In the genomic region with DNA sequence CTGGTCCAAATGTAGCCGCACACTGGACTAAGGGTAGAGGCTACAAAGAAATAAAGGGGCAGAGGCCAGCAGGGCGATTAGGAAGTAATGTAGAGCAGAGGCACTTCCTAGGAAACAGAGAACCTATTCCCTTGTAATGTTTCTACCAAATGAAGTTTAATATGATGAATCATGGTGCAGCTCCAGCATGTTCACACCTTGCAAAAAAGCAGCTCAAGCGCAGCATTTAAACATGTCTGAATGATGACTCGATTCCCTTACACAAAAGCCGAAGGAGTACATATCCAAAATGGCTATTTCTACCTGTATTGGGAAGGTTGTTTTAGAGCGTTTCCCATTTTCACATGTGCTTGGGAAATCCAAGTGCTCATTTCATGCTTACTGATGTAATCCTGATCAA, we compare ENCODE assay signal across 26 cellular contexts.
"Had no signal": no experiment of that assay in that cellular context is flagged by ENCODE, and none has a peak within 500 bp of the region (broad histone marks: within the 10 kb centered on the region; RNA-seq: fewer than 3 reads in every experiment).

No MANE protein-coding gene starts in this region.

- H3K27me3 ChIP-seq: ascending aorta, body of pancreas had no signal

- H3K9ac ChIP-seq: KMS-11 had no signal

- H3K9me3 ChIP-seq: ascending aorta, body of pancreas had no signal

- H3K27ac Mint-ChIP-seq: activated naive CD4-positive, alpha-beta T cell treated with anti-CD3 and anti-CD28 coated beads, Interleukin-2, amount 50 U/mL, for 72 hours; activated naive CD8-positive, alpha-beta T cell treated with anti-CD3 and anti-CD28 coated beads, Interleukin-2, amount 50 U/mL, for 24 hours; T-helper 17 cell; WTC11 had no signal

- ATAC-seq: activated naive CD4-positive, alpha-beta T cell treated with anti-CD3 and anti-CD28 coated beads, Interleukin-2, amount 50 U/mL, for 72 hours; activated naive CD8-positive, alpha-beta T cell treated with anti-CD3 and anti-CD28 coated beads, Interleukin-2, amount 50 U/mL, for 24 hours; activated T-cell treated with anti-CD3 and anti-CD28 coated beads, Interleukin-2, amount 50 U/mL, for 4 hours; body of pancreas; HepG2; Panc1; T-helper 17 cell; WTC11 had no signal

- FAIRE-seq: HepG2 had no signal

- H3K9me3 Mint-ChIP-seq: activated naive CD4-positive, alpha-beta T cell treated with anti-CD3 and anti-CD28 coated beads, Interleukin-2, amount 50 U/mL, for 72 hours; activated naive CD8-positive, alpha-beta T cell treated with anti-CD3 and anti-CD28 coated beads, Interleukin-2, amount 50 U/mL, for 24 hours; activated T-cell treated with anti-CD3 and anti-CD28 coated beads, Interleukin-2, amount 50 U/mL, for 4 hours; WTC11 had no signal

- DNase-seq: activated CD4-positive, alpha-beta T cell treated with anti-CD3 and anti-CD28 coated beads for 48 hours; activated CD4-positive, alpha-beta T cell treated with anti-CD3 and anti-CD28 coated beads, Interleukin-2, amount 50 U/mL, for 48 hours; activated CD4-positive, CD25-positive, alpha-beta regulatory T cell treated with anti-CD3 and anti-CD28 coated beads, Interleukin-2, amount 50 U/mL, for 72 hours; activated effector memory CD4-positive, alpha-beta T cell treated with anti-CD3 and anti-CD28 coated beads, Interleukin-2, amount 50 U/mL, for 16 hours; activated naive CD4-positive, alpha-beta T cell treated with Interleukin-2 at 50 U/mL for 16 hours; activated naive CD8-positive, alpha-beta T cell treated with anti-CD3 and anti-CD28 coated beads, Interleukin-2, amount 50 U/mL, for 24 hours; activated T-cell treated with anti-CD3 and anti-CD28 coated beads, Interleukin-2, amount 50 U/mL, for 4 hours; amniotic stem cell; body of pancreas; MM.1S; NCI-H1436; NCI-H1694 treated with DMSO at 0.1 percent for 48 hours; NCI-H2029 treated with DMSO at 0.1 percent for 48 hours; NCI-H345; NCI-H510A; NCI-H526 treated with DMSO at 0.1 percent for 48 hours; OCI-M1; SIG-M5; T-helper 17 cell; T-helper 9 cell had no signal

- H3K4me1 Mint-ChIP-seq: activated naive CD8-positive, alpha-beta T cell treated with anti-CD3 and anti-CD28 coated beads, Interleukin-2, amount 50 U/mL, for 24 hours; T-helper 17 cell had no signal

- H3K27ac ChIP-seq: ascending aorta, body of pancreas, KMS-11 had no signal

- H3K4me1 ChIP-seq: ascending aorta had no signal

- H3K27me3 Mint-ChIP-seq: activated naive CD8-positive, alpha-beta T cell treated with anti-CD3 and anti-CD28 coated beads, Interleukin-2, amount 50 U/mL, for 24 hours had no signal

- H3K4me3 Mint-ChIP-seq: activated naive CD8-positive, alpha-beta T cell treated with anti-CD3 and anti-CD28 coated beads, Interleukin-2, amount 50 U/mL, for 24 hours; activated T-cell treated with anti-CD3 and anti-CD28 coated beads, Interleukin-2, amount 50 U/mL, for 4 hours; T-helper 17 cell; WTC11 had no signal

- H3K36me3 ChIP-seq: ascending aorta had no signal

- H3K4me2 ChIP-seq: KMS-11 had no signal

- H3K4me3 ChIP-seq: ascending aorta, body of pancreas had no signal

- H3K36me3 Mint-ChIP-seq: activated naive CD4-positive, alpha-beta T cell treated with anti-CD3 and anti-CD28 coated beads, Interleukin-2, amount 50 U/mL, for 72 hours; WTC11 had no signal
